In genomic region chr3:104548401-104548800, GRCh38 we compare ENCODE assay signal across 28 cellular contexts.
"Had no signal": no experiment of that assay in that cellular context is flagged by ENCODE, and none has a peak within 500 bp of the region (broad histone marks: within the 10 kb centered on the region; RNA-seq: fewer than 3 reads in every experiment).

No MANE protein-coding gene starts in this region.

- H3K27me3 ChIP-seq: neutrophil, pancreas, right lobe of liver, sigmoid colon, spleen, stomach, tibial nerve, upper lobe of right lung, uterus had no signal

- H3K4me3 Mint-ChIP-seq: naive B cell; naive thymus-derived CD8-positive, alpha-beta T cell; natural killer cell treated with Interleukin-12 subunit alpha and Interleukin-12 subunit beta and Interleukin-15 and Interleukin-18, amount 100 ng/mL, for 72 hours; nephron progenitor cell; neural crest cell; stimulated activated memory B cell treated with anti-CD40 and anti-IgM and Interleukin-4, amounts not matched to agents 10 μg/mL and 1 μg/mL and 100 μg/mL, for 72 hours; stimulated activated naive CD8-positive, alpha-beta T cell treated with anti-CD3 and anti-CD28 coated beads, Interleukin-15, Interleukin-2, amounts not matched to agents 100 ng/mL and 50 ng/mL, for 24 hours; type B pancreatic cell had no signal

- H3K4me1 ChIP-seq: pancreas, psoas muscle, right lobe of liver, sigmoid colon, spleen, stomach, upper lobe of right lung, uterus had no signal

- H3K9me3 Mint-ChIP-seq: naive B cell; naive thymus-derived CD8-positive, alpha-beta T cell; natural killer cell treated with Interleukin-12 subunit alpha and Interleukin-12 subunit beta and Interleukin-15 and Interleukin-18, amount 100 ng/mL, for 72 hours; nephron progenitor cell; neural crest cell; stimulated activated memory B cell treated with anti-CD40 and anti-IgM and Interleukin-4, amounts not matched to agents 10 μg/mL and 1 μg/mL and 100 μg/mL, for 72 hours; stimulated activated naive CD8-positive, alpha-beta T cell treated with anti-CD3 and anti-CD28 coated beads, Interleukin-15, Interleukin-2, amounts not matched to agents 100 ng/mL and 50 ng/mL, for 24 hours had no signal

- DNase-seq: naive B cell; naive thymus-derived CD8-positive, alpha-beta T cell; nephron progenitor cell; nucleus accumbens; pancreas; psoas muscle; right cardiac atrium; right lobe of liver; sigmoid colon; small intestine; spleen; stimulated activated CD4-positive, alpha-beta T cell treated with anti-CD3 and anti-CD28 coated beads, Interleukin-12 subunit alpha, Interleukin-12 subunit beta, amount 100 ng/mL, for 4 hours; stimulated activated CD4-positive, alpha-beta T cell treated with anti-CD3 and anti-CD28 coated beads, Interleukin-1b, Interleukin-23, amount 100 ng/mL, for 48 hours; stimulated activated CD4-positive, alpha-beta T cell treated with anti-CD3 and anti-CD28 coated beads, Interleukin-4, amount 100 ng/mL, for 1 hour; stimulated activated CD4-positive, alpha-beta T cell treated with anti-CD3 and anti-CD28 coated beads, Interleukin-4, amount 100 ng/mL, for 4 hours; stimulated activated CD8-positive, alpha-beta memory T cell treated with anti-CD3 and anti-CD28 coated beads, Interleukin-4, amount 100 ng/mL, for 48 hours; stimulated activated naive CD4-positive, alpha-beta T cell; stomach; upper lobe of right lung; uterus had no signal

- H3K9me3 ChIP-seq: neutrophil, pancreas, psoas muscle, right lobe of liver, sigmoid colon, spleen, stomach, tibial nerve, upper lobe of right lung, uterus had no signal

- H3K27ac ChIP-seq: neutrophil, pancreas, psoas muscle, right lobe of liver, sigmoid colon, spleen, stomach, tibial nerve, upper lobe of right lung, uterus had no signal

- ATAC-seq: naive thymus-derived CD8-positive, alpha-beta T cell; natural killer cell treated with Interleukin-12 subunit alpha and Interleukin-12 subunit beta and Interleukin-15 and Interleukin-18, amount 100 ng/mL, for 72 hours; pancreas; psoas muscle; right cardiac atrium; right lobe of liver; stimulated activated memory B cell treated with anti-CD40 and anti-IgM and Interleukin-4, amounts not matched to agents 10 μg/mL and 1 μg/mL and 100 μg/mL, for 72 hours; upper lobe of right lung had no signal

- H3K4me1 Mint-ChIP-seq: naive thymus-derived CD8-positive, alpha-beta T cell; neural crest cell had no signal

- H3K36me3 ChIP-seq: neutrophil, pancreas, right lobe of liver, sigmoid colon, spleen, stomach, tibial nerve, upper lobe of right lung, uterus had no signal

- H3K27ac Mint-ChIP-seq: naive thymus-derived CD8-positive, alpha-beta T cell; natural killer cell treated with Interleukin-12 subunit alpha and Interleukin-12 subunit beta and Interleukin-15 and Interleukin-18, amount 100 ng/mL, for 72 hours; nephron progenitor cell; progenitor cell of endocrine pancreas; stimulated activated memory B cell treated with anti-CD40 and anti-IgM and Interleukin-4, amounts not matched to agents 10 μg/mL and 1 μg/mL and 100 μg/mL, for 72 hours; stimulated activated naive CD8-positive, alpha-beta T cell treated with anti-CD3 and anti-CD28 coated beads, Interleukin-15, Interleukin-2, amounts not matched to agents 100 ng/mL and 50 ng/mL, for 24 hours; type B pancreatic cell had no signal

- H3K4me3 ChIP-seq: pancreas, psoas muscle, right lobe of liver, sigmoid colon, spleen, stomach, tibial nerve, upper lobe of right lung, uterus had no signal

- H3K27me3 Mint-ChIP-seq: natural killer cell treated with Interleukin-12 subunit alpha and Interleukin-12 subunit beta and Interleukin-15 and Interleukin-18, amount 100 ng/mL, for 72 hours; progenitor cell of endocrine pancreas; stimulated activated memory B cell treated with anti-CD40 and anti-IgM and Interleukin-4, amounts not matched to agents 10 μg/mL and 1 μg/mL and 100 μg/mL, for 72 hours; type B pancreatic cell had no signal

- H3K36me3 Mint-ChIP-seq: naive thymus-derived CD8-positive, alpha-beta T cell; natural killer cell treated with Interleukin-12 subunit alpha and Interleukin-12 subunit beta and Interleukin-15 and Interleukin-18, amount 100 ng/mL, for 72 hours; stimulated activated memory B cell treated with anti-CD40 and anti-IgM and Interleukin-4, amounts not matched to agents 10 μg/mL and 1 μg/mL and 100 μg/mL, for 72 hours had no signal
